20 cellular contexts compared by ENCODE assay signal in genomic region chr18:13797157-13797611, GRCh38. TPM values are rescaled to one million over a fixed set of nuclear protein-coding genes. Genes with fewer than 3 reads are reported as not detected.
A peak's percentile ranks its signal among the peaks of the same experiment; 100 is the strongest.
DNase-seq lines count a peak whose midpoint lies in the region; ATAC-seq, FAIRE-seq and TF ChIP-seq lines count a peak whose summit lies in the region.
"Had no signal": no experiment of that assay in that cellular context is flagged by ENCODE, and none has a peak within 500 bp of the region (broad histone marks: within the 10 kb centered on the region; RNA-seq: fewer than 3 reads in every experiment).

No MANE protein-coding gene starts in this region.

- H2AFZ ChIP-seq in PC-9 (0 out of 2 replicates have a peak overlapping the region, but pooled peaks have one; percentile 60), endothelial cell of umbilical vein (ENCODE audit: low read depth, low read length) (no peak overlapping the region)

- peak overlapping the region; percentile 40 for H3K9ac ChIP-seq in endothelial cell of umbilical vein (replicated peaks; ENCODE audit: extremely low read depth, insufficient read depth, low read length)

- TF ChIP-seq CTCF in PC-9 (conservative IDR thresholded peaks at IDR 0.05): no peak
- TF ChIP-seq CTCF in endothelial cell of umbilical vein (IDR thresholded peaks at IDR 0.05; ENCODE audit: extremely low read depth in 1 of 2, insufficient read depth in 1 of 2, low read depth in 1 of 2, low read length in 2 of 2): no peak
- TF ChIP-seq CTCF in uterus (IDR thresholded peaks at IDR 0.05): no peak

- H3K79me2 ChIP-seq in PC-9 (ENCODE audit: low read depth) (no peaks in the 10 kb centered on the region), endothelial cell of umbilical vein (ENCODE audit: control insufficient read depth, insufficient read depth, low read length) (no peaks in the 10 kb centered on the region)

- H3K9me3 ChIP-seq in PC-9 (ENCODE audit: insufficient read depth, low read depth) (no peaks in the 10 kb centered on the region), endothelial cell of umbilical vein (replicated peaks; ENCODE audit: control insufficient read depth, insufficient read depth, low read length) (no peaks in the 10 kb centered on the region), uterus (no peaks in the 10 kb centered on the region)
- H3K9me3 ChIP-seq: Peyer's patch had no signal

- H3K4me1 ChIP-seq in PC-9 (replicated peaks; ENCODE audit: insufficient read depth) (peaks cover 13% of the 10 kb centered on the region), endothelial cell of umbilical vein (ENCODE audit: control insufficient read depth, extremely low read depth, insufficient read depth, low read length) (peaks cover 24% of the 10 kb centered on the region), uterus (no peaks in the 10 kb centered on the region)

- intact Hi-C loops in PC-9 (cut with micrococcal nuclease; ENCODE audit: unreplicated experiment) (loop anchor here (1.0 to 5.0 kb wide), 2 partner anchors 87 to 165 kb away; no protein-coding TSS in a partner anchor), endothelial cell of umbilical vein (cut with micrococcal nuclease) (loop anchor here (1.0 to 5.0 kb wide), 5 partner anchors 71 to 362 kb away; partner anchors contain the start of genes FAM210A and RNMT), uterus (cut with DNase I; ENCODE audit: low total_unique reads) (no loop called here)

- no peaks in the 10 kb centered on the region for H3K9me1 ChIP-seq in endothelial cell of umbilical vein (replicated peaks; ENCODE audit: control insufficient read depth, extremely low read depth, insufficient read depth, low read length)

- H3K36me3 ChIP-seq in PC-9 (ENCODE audit: low read depth): no peaks in the 10 kb centered on the region
- no peaks in the 10 kb centered on the region for H3K36me3 ChIP-seq in endothelial cell of umbilical vein (ENCODE audit: control insufficient read depth in 2 of 2, extremely low read depth in 1 of 2, insufficient read depth in 2 of 2, low read length in 2 of 2)
- H3K36me3 ChIP-seq in uterus: no peaks in the 10 kb centered on the region
- H3K36me3 ChIP-seq: Peyer's patch had no signal

- FAIRE-seq in endothelial cell of umbilical vein (lab: Jason Lieb, UNC): peak; percentile 94
- FAIRE-seq: G401.6 had no signal

- CTCF ChIA-PET in PC-9 (lab: Charles Lee): interaction anchor here (0.6 to 1.4 kb wide), 6 partner anchors 10 to 347 kb away, joined by 3 to 10 read pairs (median 4); partner anchors contain the start of genes FAM210A and RNMT
- CTCF ChIA-PET in endothelial cell of umbilical vein (lab: Charles Lee): interaction anchor here (0.9 to 2.6 kb wide), 7 partner anchors 13 to 638 kb away, joined by 3 to 14 read pairs (median 4); partner anchors contain the start of gene MC5R

- H3K9me2 ChIP-seq in PC-9 (ENCODE audit: insufficient read depth): no peaks in the 10 kb centered on the region

- no peaks in the 10 kb centered on the region for H3K27me3 ChIP-seq in PC-9 (ENCODE audit: insufficient read depth, low read depth)
- peaks cover 0 to 5% of the 10 kb centered on the region in 2 experiments for H3K27me3 ChIP-seq in endothelial cell of umbilical vein (ENCODE audit: control insufficient read depth in 2 of 2, insufficient read depth in 2 of 2, low read length in 2 of 2)
- H3K27me3 ChIP-seq in uterus: no peaks in the 10 kb centered on the region
- H3K27me3 ChIP-seq: Peyer's patch had no signal

- dilution Hi-C loops in endothelial cell of umbilical vein (cut with MboI; ENCODE audit: extremely low pct_ligation_motif_present, low sequenced_read_pairs): no loop called here

- no peaks in the 10 kb centered on the region for H3F3A ChIP-seq in PC-9 (ENCODE audit: insufficient read depth, low read depth)

- H3K4me2 ChIP-seq in PC-9 (peak overlapping the region; percentile 38), endothelial cell of umbilical vein (ENCODE audit: insufficient read depth, low read length) (peak overlapping the region; percentile 65)

- H3K4me3 ChIP-seq in PC-9: no peak overlapping the region
- no peak overlapping the region for H3K4me3 ChIP-seq in endothelial cell of umbilical vein (replicated peaks in 1 of 3; ENCODE audit: insufficient read depth in 1 of 3, low read depth in 1 of 3, low read length in 3 of 3)
- H3K4me3 ChIP-seq in uterus: no peak overlapping the region
- H3K4me3 ChIP-seq: Peyer's patch had no signal

- ATAC-seq in HG03460 (IDR thresholded peaks at IDR 0.05; ENCODE audit: unreplicated experiment): no peak
- ATAC-seq: activated CD8-positive, alpha-beta memory T cell treated with anti-CD3 and anti-CD28 coated beads, Interleukin-2, amount 10 ng/mL, durations not matched to agents 7 days and 5 days; stimulated activated naive CD8-positive, alpha-beta T cell treated with anti-CD3 and anti-CD28 coated beads, Interleukin-15, amount 100 ng/mL, for 72 hours had no signal

- H3K27ac ChIP-seq in PC-9 (no peak overlapping the region), endothelial cell of umbilical vein (ENCODE audit: insufficient read depth, low read depth, low read length) (peak overlapping the region; percentile 75), uterus (no peak overlapping the region)
- H3K27ac ChIP-seq: Peyer's patch had no signal

- TF ChIP-seq POLR2A in endothelial cell of umbilical vein (IDR thresholded peaks at IDR 0.05; ENCODE audit: low read depth, low read length) (no peak), uterus (IDR thresholded peaks at IDR 0.05) (no peak)

- POLR2A ChIA-PET in PC-9 (lab: Charles Lee; ENCODE audit: unreplicated experiment): interaction anchor here (0.6 to 1.2 kb wide), 4 partner anchors 19 to 806 kb away, joined by 4 to 6 read pairs (median 5); partner anchors contain the start of gene CEP192
- POLR2A ChIA-PET in endothelial cell of umbilical vein (lab: Charles Lee): no interaction called here

- H4K20me1 ChIP-seq in PC-9 (ENCODE audit: insufficient read depth): no peaks in the 10 kb centered on the region
- H4K20me1 ChIP-seq in endothelial cell of umbilical vein (replicated peaks; ENCODE audit: control insufficient read depth, extremely low read depth, insufficient read depth, low read length): no peaks in the 10 kb centered on the region

- DNase-seq in DMS79 treated with DMSO at 0.1 percent for 48 hours (lab: John Stamatoyannopoulos, UW) (peak; percentile 65), DMS79 (lab: John Stamatoyannopoulos, UW) (no peak), PC-9 (peak; percentile 58 to 79), endothelial cell of umbilical vein (ENCODE audit: low read depth, low spot score) (peak; percentile 80), renal cortical epithelial cell (ENCODE audit: low read depth) (peak; percentile 62), AG20443 (ENCODE audit: low spot score) (no peak), uterus (no peak)
- DNase-seq: 8988T; activated CD4-positive, CD25-positive, alpha-beta regulatory T cell; activated CD8-positive, alpha-beta memory T cell treated with anti-CD3 and anti-CD28 coated beads, Interleukin-2, amount 10 ng/mL, durations not matched to agents 7 days and 5 days; CD4-positive, alpha-beta memory T cell; effector CD4-positive, alpha-beta T cell; NCI-H1694 treated with DMSO at 0.1 percent for 48 hours; NCI-H526; occipital lobe; Peyer's patch; stimulated activated naive CD8-positive, alpha-beta T cell treated with anti-CD3 and anti-CD28 coated beads, Interleukin-15, amount 100 ng/mL, for 72 hours had no signal

- BruUV-seq in PC-9 (replicated peaks; lab: Mats Ljungman, UMichigan) (no TSS peak), endothelial cell of umbilical vein (replicated peaks; lab: Mats Ljungman, UMichigan) (no TSS peak)

TF ChIP-seq in endothelial cell of umbilical vein, 7 proteins besides CTCF, POLR2A, EP300 and RAD21:
- TF ChIP-seq JUN (IDR thresholded peaks at IDR 0.05; ENCODE audit: borderline replicate concordance, insufficient read depth, insufficient read length, low read depth): peak; percentile 76
- peak; percentile 14 for TF ChIP-seq FOS (IDR thresholded peaks at IDR 0.05; ENCODE audit: borderline replicate concordance, insufficient read depth, low read length)
- TF ChIP-seq MYC (IDR thresholded peaks at IDR 0.05; ENCODE audit: low read depth, low read length): no peak
TF ChIP-seq in endothelial cell of umbilical vein: peak in this region for 2.

RNA-seq across cellular contexts. Expression of gene MC5R, which starts 26.8 kb away (rescaled TPM):
- not detected in 2 replicates for total RNA-seq in PC-9 (2021)
- total RNA-seq in endothelial cell of umbilical vein: not detected in 2 replicates
- not detected in 2 replicates for polyA plus RNA-seq in endothelial cell of umbilical vein
- not detected in 2 replicates for polyA plus RNA-seq in endothelial cell of umbilical vein (2011; cell fraction: cytosol; rRNA removed)
- not detected in 2 replicates for polyA plus RNA-seq in endothelial cell of umbilical vein (2011; cell fraction: nucleus; rRNA removed)
- not detected in 2 replicates for polyA plus RNA-seq in endothelial cell of umbilical vein (2012)
- polyA minus RNA-seq in endothelial cell of umbilical vein: not detected in 2 replicates
- polyA minus RNA-seq in endothelial cell of umbilical vein (2011; cell fraction: cytosol; rRNA and poly(A)+ RNA removed): not detected
- not detected in 2 replicates for polyA minus RNA-seq in endothelial cell of umbilical vein (2011; cell fraction: nucleus; rRNA and poly(A)+ RNA removed)
- not detected in 2 replicates for total RNA-seq in renal cortical epithelial cell
- total RNA-seq in uterus: not detected
- total RNA-seq: CD4-positive, alpha-beta memory T cell; fibroblast of villous mesenchyme; Peyer's patch had no signal
- polyA plus RNA-seq: CD4-positive, alpha-beta memory T cell had no signal

Comparison
In these comparisons a context has a peak if more than half of its experiments do, and no peak if none do; other contexts are left out.
1. DNase-seq: peak in DMS79 treated with DMSO at 0.1 percent for 48 hours (single experiment), PC-9 (2 of 2), endothelial cell of umbilical vein (single experiment) and renal cortical epithelial cell (single experiment); none in DMS79 (single experiment), AG20443 (single experiment) and uterus (0 of 2).